ENCODE assay signal across 1 cellular context in the genomic region with DNA sequence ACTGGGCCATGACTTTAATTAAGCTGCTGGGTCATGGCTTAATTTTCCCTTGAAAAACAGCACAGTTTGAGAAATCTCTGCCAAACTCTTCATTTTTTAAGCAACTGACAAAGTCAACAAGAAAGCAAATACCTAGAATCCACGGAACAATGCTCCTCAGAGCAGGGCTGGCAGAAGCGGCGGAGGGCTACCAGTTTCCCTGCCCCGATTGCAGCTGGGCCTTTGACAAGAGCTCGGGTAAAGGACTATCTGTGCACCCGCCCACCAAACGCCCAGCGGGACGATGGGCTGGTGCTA.
TF ChIP-seq lines count a peak whose summit lies in the region.

No MANE protein-coding gene starts in this region.

TF ChIP-seq in GM12878, 131 proteins besides CTCF, POLR2A, EP300 and RAD21 (continued from another document):
- TF ChIP-seq, protein P1, sequence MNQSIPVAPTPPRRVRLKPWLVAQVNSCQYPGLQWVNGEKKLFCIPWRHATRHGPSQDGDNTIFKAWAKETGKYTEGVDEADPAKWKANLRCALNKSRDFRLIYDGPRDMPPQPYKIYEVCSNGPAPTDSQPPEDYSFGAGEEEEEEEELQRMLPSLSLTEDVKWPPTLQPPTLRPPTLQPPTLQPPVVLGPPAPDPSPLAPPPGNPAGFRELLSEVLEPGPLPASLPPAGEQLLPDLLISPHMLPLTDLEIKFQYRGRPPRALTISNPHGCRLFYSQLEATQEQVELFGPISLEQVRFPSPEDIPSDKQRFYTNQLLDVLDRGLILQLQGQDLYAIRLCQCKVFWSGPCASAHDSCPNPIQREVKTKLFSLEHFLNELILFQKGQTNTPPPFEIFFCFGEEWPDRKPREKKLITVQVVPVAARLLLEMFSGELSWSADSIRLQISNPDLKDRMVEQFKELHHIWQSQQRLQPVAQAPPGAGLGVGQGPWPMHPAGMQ (IDR thresholded peaks at IDR 0.05; ENCODE audit: borderline replicate concordance), result no peak
